11 cellular contexts compared by ENCODE assay signal in the genomic region with DNA sequence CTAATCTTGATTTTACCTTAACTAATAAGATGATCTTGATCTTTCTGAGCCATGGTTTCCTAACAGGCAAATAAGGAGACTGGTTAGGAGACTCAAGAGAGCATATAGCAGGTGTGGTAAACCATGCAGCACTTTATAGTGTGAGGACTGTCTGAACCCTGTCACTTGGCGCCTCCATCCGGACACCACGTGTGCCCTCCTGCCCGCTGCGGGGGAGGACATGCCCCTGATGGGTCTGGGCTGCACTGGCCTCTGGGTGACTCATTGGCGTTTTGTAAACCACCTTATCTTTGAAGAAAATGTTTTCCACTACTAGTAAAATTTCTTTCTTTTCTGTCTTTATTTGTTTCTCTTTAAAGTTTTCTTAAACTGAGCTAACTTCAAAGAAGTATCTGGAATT.
A peak's percentile ranks its signal among the peaks of the same experiment; 100 is the strongest.
DNase-seq lines count a peak whose midpoint lies in the region; ATAC-seq and TF ChIP-seq lines count a peak whose summit lies in the region.
"Had no signal": no experiment of that assay in that cellular context is flagged by ENCODE, and none has a peak within 500 bp of the region (broad histone marks: within the 10 kb centered on the region; RNA-seq: fewer than 3 reads in every experiment).

No MANE protein-coding gene starts in this region.

- no peak overlapping the region for H3K4me3 ChIP-seq in breast epithelium
- no peak overlapping the region for H3K4me3 ChIP-seq in MG63
- H3K4me3 ChIP-seq: heart right ventricle had no signal

- peaks cover 12% of the 10 kb centered on the region for H3K36me3 Mint-ChIP-seq in MCF 10A (ENCODE audit: insufficient read depth, unreplicated experiment)
- H3K36me3 Mint-ChIP-seq: WTC11 had no signal

- H3K9me3 Mint-ChIP-seq in MCF 10A (ENCODE audit: unreplicated experiment) = no peaks in the 10 kb centered on the region
- H3K9me3 Mint-ChIP-seq: nephron progenitor cell, WTC11 had no signal

- TF ChIP-seq POLR2A in breast epithelium (IDR thresholded peaks at IDR 0.05) = no peak

- peak overlapping the region; percentile 95 for H3K27ac Mint-ChIP-seq in MCF 10A (ENCODE audit: low read depth, unreplicated experiment)

- no peak for ATAC-seq in GM21367 (IDR thresholded peaks at IDR 0.05; ENCODE audit: unreplicated experiment)
- ATAC-seq: heart right ventricle, WTC11 had no signal

- H3K4me3 Mint-ChIP-seq in MCF 10A (ENCODE audit: unreplicated experiment) = peak overlapping the region; percentile 66
- H3K4me3 Mint-ChIP-seq: nephron progenitor cell, WTC11 had no signal

- POLR2A ChIA-PET in MCF 10A (lab: Yijun Ruan, JAX) = interaction anchor here (0.6 to 6.0 kb wide), 28 partner anchors 9 to 290 kb away, joined by 3 to 76 read pairs (median 5); partner anchors contain the start of genes FMNL2, PRPF40A and STAM2

- peak; percentile 93 for DNase-seq in MCF 10A (ENCODE audit: unreplicated experiment)
- no peak for DNase-seq in breast epithelium (ENCODE audit: low spot score in 2 of 2)
- peak; percentile 50 for DNase-seq in MG63
- DNase-seq in epithelial cell of prostate (ENCODE audit: low read depth, low spot score) = no peak
- peak; percentile 54 for DNase-seq in ureter (ENCODE audit: low spot score)
- DNase-seq in D341Med (ENCODE audit: low spot score) = no peak
- DNase-seq in activated CD4-positive, alpha-beta T cell treated with anti-CD3 and anti-CD28 coated beads, Interleukin-2, amount 50 U/mL, for 1 hour = no peak
- DNase-seq: heart right ventricle, nephron progenitor cell had no signal

- H3K27me3 ChIP-seq in breast epithelium = no peaks in the 10 kb centered on the region
- H3K27me3 ChIP-seq in MG63 = no peaks in the 10 kb centered on the region
- H3K27me3 ChIP-seq: heart right ventricle had no signal

- H3K9me3 ChIP-seq in breast epithelium (no peaks in the 10 kb centered on the region), MG63 (no peaks in the 10 kb centered on the region)
- H3K9me3 ChIP-seq: heart right ventricle had no signal

- intact Hi-C loops in MCF 10A (cut with micrococcal nuclease) = loop anchor here (1.0 to 5.0 kb wide), 4 partner anchors 41 to 289 kb away; partner anchors contain the start of gene STAM2
- intact Hi-C loops in breast epithelium (cut with DNase I; ENCODE audit: low total_unique reads) = no loop called here

- no peaks in the 10 kb centered on the region for H3K36me3 ChIP-seq in breast epithelium
- no peaks in the 10 kb centered on the region for H3K36me3 ChIP-seq in MG63
- H3K36me3 ChIP-seq: heart right ventricle had no signal

- TF ChIP-seq CTCF in MCF 10A (IDR thresholded peaks at IDR 0.05; ENCODE audit: unreplicated experiment) (no peak), breast epithelium (IDR thresholded peaks at IDR 0.05) (no peak)

- H3K4me1 Mint-ChIP-seq in MCF 10A (ENCODE audit: insufficient read depth, unreplicated experiment) = peaks cover 55% of the 10 kb centered on the region

- BruUV-seq in MCF 10A (replicated peaks; lab: Mats Ljungman, UMichigan) = no TSS peak

- H3K27ac ChIP-seq in breast epithelium (peak overlapping the region in 1 of 2 donors; percentile 78), epithelial cell of prostate (peak overlapping the region; percentile 73)

- CTCF ChIA-PET in MCF 10A (lab: Yijun Ruan, JAX) = interaction anchor here (0.6 to 2.8 kb wide), 33 partner anchors 9 to 286 kb away, joined by 3 to 21 read pairs (median 4); partner anchors contain the start of gene FMNL2

- peaks cover 4 to 5% of the 10 kb centered on the region in 2 donors for H3K4me1 ChIP-seq in breast epithelium

- no peaks in the 10 kb centered on the region for H3K27me3 Mint-ChIP-seq in MCF 10A (ENCODE audit: insufficient read depth, unreplicated experiment)

Comparison
In these comparisons a context has a peak if more than half of its experiments do, and no peak if none do; other contexts are left out.
1. DNase-seq: peak in MCF 10A (single experiment), MG63 (single experiment) and ureter (single experiment); none in breast epithelium (0 of 2), epithelial cell of prostate (single experiment), D341Med (single experiment) and activated CD4-positive, alpha-beta T cell treated with anti-CD3 and anti-CD28 coated beads, Interleukin-2, amount 50 U/mL, for 1 hour (single experiment).